23 cellular contexts compared by ENCODE assay signal in genomic region chr4:177964061-177964460, GRCh38.
A peak's percentile ranks its signal among the peaks of the same experiment; 100 is the strongest.
DNase-seq lines count a peak whose midpoint lies in the region; ATAC-seq and TF ChIP-seq lines count a peak whose summit lies in the region.
"Had no signal": no experiment of that assay in that cellular context is flagged by ENCODE, and none has a peak within 500 bp of the region (broad histone marks: within the 10 kb centered on the region; RNA-seq: fewer than 3 reads in every experiment).

No MANE protein-coding gene starts in this region.

- no peaks in the 10 kb centered on the region for H3K27me3 Mint-ChIP-seq in natural killer cell (ENCODE audit: low read depth in 2 of 2)
- H3K27me3 Mint-ChIP-seq: activated T-cell treated with anti-CD3 and anti-CD28 coated beads, Interleukin-2, amount 50 U/mL, for 24 hours; memory B cell had no signal

- H3K9me2 ChIP-seq in GM23248 (ENCODE audit: insufficient read depth) (no peaks in the 10 kb centered on the region; the same call in 1 of the 2 replicates), PC-9 (ENCODE audit: insufficient read depth) (no peaks in the 10 kb centered on the region)

- POLR2A ChIA-PET in PC-9 (lab: Charles Lee; ENCODE audit: unreplicated experiment): no interaction called here

- H3K9me3 ChIP-seq in GM23248 (ENCODE audit: low read depth): no peaks in the 10 kb centered on the region
- H3K9me3 ChIP-seq in PC-9 (ENCODE audit: insufficient read depth, low read depth): no peaks in the 10 kb centered on the region
- H3K9me3 ChIP-seq: upper lobe of left lung had no signal

- no peaks in the 10 kb centered on the region for H3F3A ChIP-seq in GM23248 (ENCODE audit: insufficient read depth)
- no peaks in the 10 kb centered on the region for H3F3A ChIP-seq in PC-9 (ENCODE audit: insufficient read depth, low read depth)

- no peak overlapping the region for H3K4me2 ChIP-seq in GM23248 (ENCODE audit: unreplicated experiment)
- peak overlapping the region; percentile 36; the same call in 1 of the 2 replicates for H3K4me2 ChIP-seq in PC-9
- H3K4me2 ChIP-seq: GM23338 had no signal

- H3K36me3 ChIP-seq in GM23248 (ENCODE audit: low read depth) (no peaks in the 10 kb centered on the region), PC-9 (ENCODE audit: low read depth) (no peaks in the 10 kb centered on the region)
- H3K36me3 ChIP-seq: upper lobe of left lung had no signal

- peak; percentile 7 for DNase-seq in GM23248
- DNase-seq in PC-9: peak in 1 of 2 experiments; percentile 49
- DNase-seq in astrocyte of the spinal cord (ENCODE audit: low read depth, low spot score): peak; percentile 21
- DNase-seq in renal cortical epithelial cell (ENCODE audit: low read depth): peak; percentile 45
- DNase-seq in activated CD4-positive, alpha-beta T cell treated with anti-CD3 and anti-CD28 coated beads for 48 hours: no peak
- no peak for DNase-seq in NCI-H2081 treated with DMSO at 0.1 percent for 48 hours (lab: John Stamatoyannopoulos, UW)
- DNase-seq in natural killer cell: no peak
- DNase-seq: activated T-cell treated with anti-CD3 and anti-CD28 coated beads, Interleukin-2, amount 50 U/mL, for 24 hours; Calu3; DND-41; left colon; NCI-H1105 treated with DMSO at 0.1 percent for 48 hours; NCI-H2029 treated with DMSO at 0.1 percent for 48 hours; NCI-H2227 treated with DMSO at 0.1 percent for 48 hours; NCI-H526 treated with DMSO at 0.1 percent for 48 hours; right cardiac atrium; stimulated activated CD4-positive, alpha-beta T cell treated with anti-CD3 and anti-CD28 coated beads, Interleukin-2, amount 100 ng/mL, for 48 hours; T-helper 2 cell; upper lobe of left lung had no signal

- WGBS in GM23248 (ENCODE audit: low coverage in 1 of 2, low lambda C conversion rate in 2 of 2, missing lambda C conversion rate in 2 of 2), 2 experiments: 17 to 19% methylated on average over 3 of the region's 3 CpGs

- TF ChIP-seq CTCF in PC-9 (conservative IDR thresholded peaks at IDR 0.05): no peak
- no peak for TF ChIP-seq CTCF in astrocyte of the spinal cord (IDR thresholded peaks at IDR 0.05; ENCODE audit: low read depth, low read length)
- no peak for TF ChIP-seq CTCF in natural killer cell (IDR thresholded peaks at IDR 0.05)

- no peaks in the 10 kb centered on the region for H3K27me3 ChIP-seq in GM23248 (replicated peaks; ENCODE audit: insufficient read depth)
- H3K27me3 ChIP-seq in PC-9 (ENCODE audit: insufficient read depth, low read depth): no peaks in the 10 kb centered on the region
- H3K27me3 ChIP-seq: upper lobe of left lung had no signal

- H3K4me3 ChIP-seq in GM23248 (no peak overlapping the region), PC-9 (no peak overlapping the region), astrocyte of the spinal cord (ENCODE audit: low read depth, low read length) (no peak overlapping the region)
- H3K4me3 ChIP-seq: GM12878, GM23338, upper lobe of left lung had no signal

- no peak overlapping the region for H3K27ac Mint-ChIP-seq in natural killer cell
- H3K27ac Mint-ChIP-seq: activated T-cell treated with anti-CD3 and anti-CD28 coated beads, Interleukin-2, amount 50 U/mL, for 24 hours; GM23338; memory B cell had no signal

- no peaks in the 10 kb centered on the region for H3K4me1 Mint-ChIP-seq in natural killer cell
- H3K4me1 Mint-ChIP-seq: GM23338, memory B cell had no signal

- ATAC-seq in natural killer cell: no peak
- ATAC-seq: GM12878, GM23338, left colon, right cardiac atrium had no signal

- no peak overlapping the region for H3K27ac ChIP-seq in GM23248
- peak overlapping the region; percentile 63 for H3K27ac ChIP-seq in PC-9
- H3K27ac ChIP-seq: C4-2B, upper lobe of left lung had no signal

- no peaks in the 10 kb centered on the region for H4K20me1 ChIP-seq in GM23248 (ENCODE audit: insufficient read depth)
- no peaks in the 10 kb centered on the region for H4K20me1 ChIP-seq in PC-9 (ENCODE audit: insufficient read depth)

- H3K9me3 Mint-ChIP-seq in natural killer cell: peaks cover 5 to 18% of the 10 kb centered on the region in 2 donors
- H3K9me3 Mint-ChIP-seq: activated T-cell treated with anti-CD3 and anti-CD28 coated beads, Interleukin-2, amount 50 U/mL, for 24 hours; GM23338 had no signal

- intact Hi-C loops in PC-9 (cut with micrococcal nuclease; ENCODE audit: unreplicated experiment) (no loop called here), natural killer cell (cut with micrococcal nuclease) (no loop called here)

- CTCF ChIA-PET in PC-9 (lab: Charles Lee): no interaction called here

- no peaks in the 10 kb centered on the region for H3K36me3 Mint-ChIP-seq in natural killer cell
- H3K36me3 Mint-ChIP-seq: memory B cell had no signal

- H3K9ac ChIP-seq in GM23248: no peak overlapping the region

- no peak overlapping the region for H3K4me3 Mint-ChIP-seq in natural killer cell
- H3K4me3 Mint-ChIP-seq: activated T-cell treated with anti-CD3 and anti-CD28 coated beads, Interleukin-2, amount 50 U/mL, for 24 hours; GM23338; memory B cell had no signal

- no peaks in the 10 kb centered on the region for H3K79me2 ChIP-seq in GM23248 (ENCODE audit: insufficient read depth)
- no peaks in the 10 kb centered on the region for H3K79me2 ChIP-seq in PC-9 (ENCODE audit: low read depth)

- H2AFZ ChIP-seq in GM23248 (no peak overlapping the region), PC-9 (no peak overlapping the region)
- H2AFZ ChIP-seq: GM23338 had no signal

- in situ Hi-C loops in GM23248 (cut with MboI) (no loop called here), astrocyte of the spinal cord (cut with HindIII; ENCODE audit: low sequenced_read_pairs) (no loop called here)

- H3K4me1 ChIP-seq in GM23248 (ENCODE audit: insufficient read depth): no peaks in the 10 kb centered on the region
- H3K4me1 ChIP-seq in PC-9 (replicated peaks; ENCODE audit: insufficient read depth): peaks cover 14% of the 10 kb centered on the region; the same call in 1 of the 2 replicates
- H3K4me1 ChIP-seq: upper lobe of left lung had no signal

- no TSS peak for BruUV-seq in PC-9 (replicated peaks; lab: Mats Ljungman, UMichigan)

Comparison
In these comparisons a context has a peak if more than half of its experiments do, and no peak if none do; other contexts are left out.
1. DNase-seq: peak in GM23248 (single experiment), astrocyte of the spinal cord (single experiment) and renal cortical epithelial cell (single experiment); none in activated CD4-positive, alpha-beta T cell treated with anti-CD3 and anti-CD28 coated beads for 48 hours (single experiment), NCI-H2081 treated with DMSO at 0.1 percent for 48 hours (single experiment) and natural killer cell (single experiment).